9 cellular contexts compared by ENCODE assay signal in the genomic region with DNA sequence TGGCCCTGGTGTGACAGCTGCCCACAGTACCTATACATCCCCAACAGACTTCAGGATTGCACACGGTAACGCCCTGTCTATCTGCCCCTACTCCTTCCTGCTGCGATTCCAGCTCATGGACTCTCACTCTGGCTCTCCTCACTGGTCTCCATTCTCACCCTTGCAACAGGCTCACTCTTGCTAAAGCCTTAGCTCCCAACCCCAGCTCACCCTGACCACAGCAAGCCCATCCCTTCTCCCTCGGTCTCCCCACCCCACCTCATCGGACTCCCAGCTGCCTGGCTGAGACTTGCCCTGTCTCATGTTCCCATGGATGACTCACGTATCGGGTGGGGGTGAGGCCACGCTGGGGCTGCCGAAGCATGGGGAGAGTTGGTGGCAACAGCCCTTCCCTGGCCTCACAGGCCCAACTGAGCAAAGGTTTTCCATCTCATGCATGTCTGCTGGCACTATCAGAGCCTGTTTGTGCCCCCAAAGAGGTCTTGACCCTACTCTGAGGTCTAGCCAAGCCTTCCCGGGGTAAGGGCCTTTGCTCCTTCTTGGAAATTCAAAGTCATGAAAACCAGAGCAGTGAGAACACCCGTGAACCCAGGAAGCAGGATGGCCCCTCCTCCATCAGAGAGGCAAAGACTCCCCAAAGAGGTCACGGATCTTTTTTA. TPM values are rescaled to one million over a fixed set of nuclear protein-coding genes. Genes with fewer than 3 reads are reported as not detected.
DNase-seq lines count a peak whose midpoint lies in the region; ATAC-seq lines count a peak whose summit lies in the region.
"Had no signal": no experiment of that assay in that cellular context is flagged by ENCODE, and none has a peak within 500 bp of the region (broad histone marks: within the 10 kb centered on the region; RNA-seq: fewer than 3 reads in every experiment).

No MANE protein-coding gene starts in this region.

- POLR2A ChIA-PET in activated CD4-positive, alpha-beta T cell treated with anti-CD3 and anti-CD28 coated beads, Interleukin-2, amount 10 ng/mL, durations not matched to agents 7 days and 5 days (lab: Charles Lee): no interaction called here

- CTCF ChIA-PET in activated CD4-positive, alpha-beta T cell treated with anti-CD3 and anti-CD28 coated beads, Interleukin-2, amount 10 ng/mL, durations not matched to agents 7 days and 5 days (lab: Charles Lee): interaction anchor here (0.6 to 1.0 kb wide), 4 partner anchors 14 to 61 kb away, joined by 3 to 5 read pairs (median 4); no protein-coding TSS in a partner anchor

- H3K9ac ChIP-seq in duodenal mucosa (ENCODE audit: low read depth in 1 of 2, low read length in 2 of 2) (no peak overlapping the region), mucosa of stomach (ENCODE audit: low read length) (peak overlapping the region; percentile 45)

- H3K9me3 ChIP-seq in duodenal mucosa (ENCODE audit: control insufficient read depth in 1 of 2, low read length in 2 of 2): no peaks in the 10 kb centered on the region
- no peaks in the 10 kb centered on the region for H3K9me3 ChIP-seq in mucosa of stomach (ENCODE audit: control insufficient read depth, low read length)

- no peak overlapping the region for H3K4me3 ChIP-seq in duodenal mucosa (ENCODE audit: low read depth in 1 of 2, low read length in 2 of 2)
- H3K4me3 ChIP-seq in mucosa of stomach (ENCODE audit: low read length): no peak overlapping the region

- no peaks in the 10 kb centered on the region for H3K36me3 Mint-ChIP-seq in activated naive CD8-positive, alpha-beta T cell treated with anti-CD3 and anti-CD28 coated beads, Interleukin-2, amount 50 U/mL, for 24 hours (ENCODE audit: low read depth)
- H3K36me3 Mint-ChIP-seq in activated naive CD8-positive, alpha-beta T cell treated with anti-CD3 and anti-CD28 coated beads for 36 hours: no peaks in the 10 kb centered on the region
- peaks cover 2% of the 10 kb centered on the region for H3K36me3 Mint-ChIP-seq in activated CD4-positive, alpha-beta T cell treated with anti-CD3 and anti-CD28 coated beads, Interleukin-2, amount 10 ng/mL, durations not matched to agents 7 days and 5 days (ENCODE audit: low read depth)

- no peaks in the 10 kb centered on the region for H3K9me3 Mint-ChIP-seq in activated naive CD8-positive, alpha-beta T cell treated with anti-CD3 and anti-CD28 coated beads, Interleukin-2, amount 50 U/mL, for 24 hours
- no peaks in the 10 kb centered on the region for H3K9me3 Mint-ChIP-seq in activated naive CD8-positive, alpha-beta T cell treated with anti-CD3 and anti-CD28 coated beads for 36 hours
- no peaks in the 10 kb centered on the region for H3K9me3 Mint-ChIP-seq in activated CD4-positive, alpha-beta T cell treated with anti-CD3 and anti-CD28 coated beads, Interleukin-2, amount 10 ng/mL, durations not matched to agents 7 days and 5 days
- H3K9me3 Mint-ChIP-seq in stimulated activated naive CD8-positive, alpha-beta T cell treated with anti-CD3 and anti-CD28 coated beads, Interleukin-15, amount 100 ng/mL, for 72 hours: no peaks in the 10 kb centered on the region
- H3K9me3 Mint-ChIP-seq: T-helper 1 cell treated with Interleukin-12 subunit alpha and Interleukin-12 subunit beta and Interleukin-4 antibody, amounts not matched to agents 30 μg/mL and 1 μg/mL, for 36 hours had no signal

- H3K4me3 Mint-ChIP-seq in activated naive CD8-positive, alpha-beta T cell treated with anti-CD3 and anti-CD28 coated beads, Interleukin-2, amount 50 U/mL, for 24 hours: no peak overlapping the region
- no peak overlapping the region for H3K4me3 Mint-ChIP-seq in activated naive CD8-positive, alpha-beta T cell treated with anti-CD3 and anti-CD28 coated beads for 36 hours
- no peak overlapping the region for H3K4me3 Mint-ChIP-seq in activated CD4-positive, alpha-beta T cell treated with anti-CD3 and anti-CD28 coated beads, Interleukin-2, amount 10 ng/mL, durations not matched to agents 7 days and 5 days
- no peak overlapping the region for H3K4me3 Mint-ChIP-seq in stimulated activated naive CD8-positive, alpha-beta T cell treated with anti-CD3 and anti-CD28 coated beads, Interleukin-15, amount 100 ng/mL, for 72 hours
- H3K4me3 Mint-ChIP-seq: T-helper 1 cell treated with Interleukin-12 subunit alpha and Interleukin-12 subunit beta and Interleukin-4 antibody, amounts not matched to agents 30 μg/mL and 1 μg/mL, for 36 hours had no signal

- H3K36me3 ChIP-seq in duodenal mucosa (ENCODE audit: control insufficient read depth in 1 of 2, insufficient read depth in 2 of 2, low read length in 2 of 2) (no peaks in the 10 kb centered on the region), mucosa of stomach (ENCODE audit: control insufficient read depth, insufficient read depth, low read length) (no peaks in the 10 kb centered on the region)

- H3K27me3 Mint-ChIP-seq in activated naive CD8-positive, alpha-beta T cell treated with anti-CD3 and anti-CD28 coated beads, Interleukin-2, amount 50 U/mL, for 24 hours: peaks cover 10% of the 10 kb centered on the region
- H3K27me3 Mint-ChIP-seq in activated naive CD8-positive, alpha-beta T cell treated with anti-CD3 and anti-CD28 coated beads for 36 hours: peaks cover 7% of the 10 kb centered on the region
- peaks cover 7% of the 10 kb centered on the region for H3K27me3 Mint-ChIP-seq in activated CD4-positive, alpha-beta T cell treated with anti-CD3 and anti-CD28 coated beads, Interleukin-2, amount 10 ng/mL, durations not matched to agents 7 days and 5 days
- peaks cover 20% of the 10 kb centered on the region for H3K27me3 Mint-ChIP-seq in stimulated activated naive CD8-positive, alpha-beta T cell treated with anti-CD3 and anti-CD28 coated beads, Interleukin-15, amount 100 ng/mL, for 72 hours

- no peak for DNase-seq in activated naive CD8-positive, alpha-beta T cell treated with anti-CD3 and anti-CD28 coated beads, Interleukin-2, amount 50 U/mL, for 24 hours
- DNase-seq in activated naive CD8-positive, alpha-beta T cell treated with anti-CD3 and anti-CD28 coated beads for 36 hours: no peak
- DNase-seq in stimulated activated CD4-positive, alpha-beta T cell treated with anti-CD3 and anti-CD28 coated beads, Interleukin-15, amount 100 ng/mL, for 24 hours: no peak
- no peak for DNase-seq in activated CD4-positive, alpha-beta T cell treated with anti-CD3 and anti-CD28 coated beads, Interleukin-2, amount 10 ng/mL, durations not matched to agents 7 days and 5 days
- no peak for DNase-seq in stimulated activated naive CD8-positive, alpha-beta T cell treated with anti-CD3 and anti-CD28 coated beads, Interleukin-15, amount 100 ng/mL, for 72 hours

- H3K4me1 ChIP-seq in duodenal mucosa (ENCODE audit: control insufficient read depth in 1 of 2, insufficient read depth in 2 of 2, low read length in 2 of 2) (peaks cover 9 to 11% of the 10 kb centered on the region in 2 donors), mucosa of stomach (ENCODE audit: control insufficient read depth, insufficient read depth, low read length) (peaks cover 48% of the 10 kb centered on the region)

- H3K27me3 ChIP-seq in duodenal mucosa (ENCODE audit: control insufficient read depth in 1 of 2, insufficient read depth in 2 of 2, low read length in 2 of 2): no peaks in the 10 kb centered on the region
- H3K27me3 ChIP-seq in mucosa of stomach (ENCODE audit: control insufficient read depth, insufficient read depth, low read length): no peaks in the 10 kb centered on the region

- peaks cover under 1% of the 10 kb centered on the region for H3K4me1 Mint-ChIP-seq in activated naive CD8-positive, alpha-beta T cell treated with anti-CD3 and anti-CD28 coated beads, Interleukin-2, amount 50 U/mL, for 24 hours
- H3K4me1 Mint-ChIP-seq in activated naive CD8-positive, alpha-beta T cell treated with anti-CD3 and anti-CD28 coated beads for 36 hours: peaks cover 2% of the 10 kb centered on the region
- H3K4me1 Mint-ChIP-seq in activated CD4-positive, alpha-beta T cell treated with anti-CD3 and anti-CD28 coated beads, Interleukin-2, amount 10 ng/mL, durations not matched to agents 7 days and 5 days: no peaks in the 10 kb centered on the region
- H3K4me1 Mint-ChIP-seq in stimulated activated naive CD8-positive, alpha-beta T cell treated with anti-CD3 and anti-CD28 coated beads, Interleukin-15, amount 100 ng/mL, for 72 hours: no peaks in the 10 kb centered on the region

- ATAC-seq in activated naive CD8-positive, alpha-beta T cell treated with anti-CD3 and anti-CD28 coated beads, Interleukin-2, amount 50 U/mL, for 24 hours: peak; percentile 27
- no peak for ATAC-seq in GM21447 (IDR thresholded peaks at IDR 0.05; ENCODE audit: unreplicated experiment)
- ATAC-seq in stimulated activated naive CD8-positive, alpha-beta T cell treated with anti-CD3 and anti-CD28 coated beads, Interleukin-15, amount 100 ng/mL, for 72 hours: no peak

- H3K27ac ChIP-seq in duodenal mucosa (ENCODE audit: low read depth, low read length): peak overlapping the region; percentile 77

- no peak overlapping the region for H3K27ac Mint-ChIP-seq in activated naive CD8-positive, alpha-beta T cell treated with anti-CD3 and anti-CD28 coated beads, Interleukin-2, amount 50 U/mL, for 24 hours
- H3K27ac Mint-ChIP-seq in activated naive CD8-positive, alpha-beta T cell treated with anti-CD3 and anti-CD28 coated beads for 36 hours: no peak overlapping the region
- H3K27ac Mint-ChIP-seq in activated CD4-positive, alpha-beta T cell treated with anti-CD3 and anti-CD28 coated beads, Interleukin-2, amount 10 ng/mL, durations not matched to agents 7 days and 5 days: no peak overlapping the region
- H3K27ac Mint-ChIP-seq in stimulated activated naive CD8-positive, alpha-beta T cell treated with anti-CD3 and anti-CD28 coated beads, Interleukin-15, amount 100 ng/mL, for 72 hours: no peak overlapping the region
- H3K27ac Mint-ChIP-seq: T-helper 1 cell treated with Interleukin-12 subunit alpha and Interleukin-12 subunit beta and Interleukin-4 antibody, amounts not matched to agents 30 μg/mL and 1 μg/mL, for 36 hours had no signal

RNA-seq across cellular contexts. Expression of gene PHLDA3, which starts 7.1 kb away (rescaled TPM):
- total RNA-seq in activated naive CD8-positive, alpha-beta T cell treated with anti-CD3 and anti-CD28 coated beads for 36 hours: 1 to 10 TPM; 4.2 to 4.7 TPM
- total RNA-seq in activated CD4-positive, alpha-beta T cell treated with anti-CD3 and anti-CD28 coated beads, Interleukin-2, amount 10 ng/mL, durations not matched to agents 7 days and 5 days: 10 to 100 TPM; 12.1 to 18.8 TPM

RNA-seq across cellular contexts. Expression of gene TNNI1, which starts 40.4 kb away (rescaled TPM):
- not detected for total RNA-seq in activated naive CD8-positive, alpha-beta T cell treated with anti-CD3 and anti-CD28 coated beads for 36 hours
- total RNA-seq in activated CD4-positive, alpha-beta T cell treated with anti-CD3 and anti-CD28 coated beads, Interleukin-2, amount 10 ng/mL, durations not matched to agents 7 days and 5 days: not detected

RNA-seq across cellular contexts. Expression of gene CSRP1, which starts 45.0 kb away (rescaled TPM):
- total RNA-seq in activated naive CD8-positive, alpha-beta T cell treated with anti-CD3 and anti-CD28 coated beads for 36 hours: 10 to 100 TPM; 57.0 to 59.1 TPM
- 10 to 100 TPM; 82.4 to 83.4 TPM for total RNA-seq in activated CD4-positive, alpha-beta T cell treated with anti-CD3 and anti-CD28 coated beads, Interleukin-2, amount 10 ng/mL, durations not matched to agents 7 days and 5 days
